ENCODE assay signal across 8 cellular contexts in the genomic region with DNA sequence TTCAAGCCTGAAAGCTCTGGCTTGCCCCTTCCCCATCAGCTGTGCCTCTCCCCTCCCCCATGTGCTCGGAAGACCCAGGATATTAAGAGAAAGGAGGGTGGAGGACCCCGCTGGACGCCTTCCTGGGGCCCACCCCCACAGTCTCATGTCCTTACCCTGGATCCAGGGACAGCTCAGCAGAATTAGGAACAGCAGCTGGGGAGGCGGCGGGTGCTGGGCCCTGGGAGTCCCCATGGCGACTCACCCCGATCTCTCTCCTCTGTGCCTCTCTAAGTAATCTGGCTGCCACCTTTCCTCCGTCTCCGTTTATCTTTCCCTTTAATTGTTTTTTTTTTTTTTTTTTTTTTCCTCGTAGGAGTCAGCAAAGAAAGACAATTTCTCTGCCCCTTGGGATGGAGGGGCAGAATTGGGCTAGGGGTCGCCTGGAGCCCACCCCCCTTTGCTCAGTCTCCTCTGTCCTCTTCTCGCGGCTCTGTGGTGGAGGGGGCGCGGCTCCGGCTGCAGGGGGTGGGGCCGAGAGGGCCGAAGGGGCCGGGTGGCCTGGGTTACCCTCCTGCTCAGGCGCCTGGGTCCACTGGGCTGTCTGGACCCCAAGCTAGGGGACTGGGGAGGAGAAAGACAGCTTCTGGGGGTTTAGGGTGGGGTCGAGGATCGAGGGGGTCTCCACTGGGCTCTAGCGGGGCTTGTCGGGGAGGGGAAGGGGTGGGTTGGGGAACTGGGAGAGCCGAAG. TPM values are rescaled to one million over a fixed set of nuclear protein-coding genes. Genes with fewer than 3 reads are reported as not detected.
A peak's percentile ranks its signal among the peaks of the same experiment; 100 is the strongest.
DNase-seq lines count a peak whose midpoint lies in the region; TF ChIP-seq lines count a peak whose summit lies in the region.

No MANE protein-coding gene starts in this region.

- H3K36me3 ChIP-seq in ectodermal cell (ENCODE audit: control insufficient read depth, insufficient read depth, low read length) (no peaks in the 10 kb centered on the region), prostate gland (no peaks in the 10 kb centered on the region), vagina (no peaks in the 10 kb centered on the region)

- intact Hi-C loops in prostate gland (cut with DNase I), result no loop called here
- intact Hi-C loops in vagina (cut with DNase I), result no loop called here

- H3K27ac ChIP-seq in ectodermal cell (ENCODE audit: insufficient read depth, low read depth, low read length, poor library complexity, severe bottlenecking) (peak overlapping the region; percentile 30), prostate gland (peak overlapping the region; percentile 73 to 77), vagina (no peak overlapping the region)

- peak overlapping the region; percentile 54 for H3K4me3 ChIP-seq in ectodermal cell (ENCODE audit: insufficient read depth, low read depth, low read length)
- peak overlapping the region; percentile 35 to 57 for H3K4me3 ChIP-seq in prostate gland
- H3K4me3 ChIP-seq in vagina, result peak overlapping the region in 1 of 2 donors; percentile 64

- DNase-seq in NCI-H1417 (lab: John Stamatoyannopoulos, UW) (peak; percentile 34 to 79 (median 43)), NCI-H1417 treated with DMSO at 0.1 percent for 48 hours (lab: John Stamatoyannopoulos, UW) (no peak), NCI-H2227 treated with DMSO at 0.1 percent for 48 hours (lab: John Stamatoyannopoulos, UW) (peak; percentile 83), prostate gland (ENCODE audit: low spot score) (no peak), vagina (ENCODE audit: extremely low spot score in 2 of 2) (no peak), OCI-M2 (lab: John Stamatoyannopoulos, UW; ENCODE audit: unreplicated experiment) (no peak)
- no peak for DNase-seq in stimulated activated CD4-positive, alpha-beta T cell treated with anti-CD3 and anti-CD28 coated beads, Interleukin-4, amount 100 ng/mL, for 1 hour

- H3K27me3 ChIP-seq in ectodermal cell (ENCODE audit: control insufficient read depth, insufficient read depth, low read length, poor library complexity, severe bottlenecking) (peaks cover 8% of the 10 kb centered on the region), prostate gland (replicated peaks; ENCODE audit: insufficient read depth) (no peaks in the 10 kb centered on the region), vagina (peaks cover 3% of the 10 kb centered on the region)

- 0% methylated on average over 24 of the region's 25 CpGs for WGBS in ectodermal cell, 2 experiments
- WGBS in prostate gland, result 1% methylated on average over 25 of the region's 25 CpGs

- H3K9me3 ChIP-seq in ectodermal cell (ENCODE audit: control insufficient read depth, low read length) (no peaks in the 10 kb centered on the region), prostate gland (no peaks in the 10 kb centered on the region), vagina (no peaks in the 10 kb centered on the region)

- peaks cover 14% of the 10 kb centered on the region for H3K4me1 ChIP-seq in ectodermal cell (ENCODE audit: control insufficient read depth, insufficient read depth, low read length)
- peaks cover 3% of the 10 kb centered on the region for H3K4me1 ChIP-seq in prostate gland (replicated peaks)
- peaks cover 22% of the 10 kb centered on the region for H3K4me1 ChIP-seq in vagina

- TF ChIP-seq POLR2A in prostate gland (IDR thresholded peaks at IDR 0.05), result no peak
- TF ChIP-seq POLR2A in vagina (IDR thresholded peaks at IDR 0.05), result no peak

- no peak for TF ChIP-seq CTCF in prostate gland (IDR thresholded peaks at IDR 0.05)
- no peak for TF ChIP-seq CTCF in vagina (IDR thresholded peaks at IDR 0.05)

RNA-seq across cellular contexts. Expression of gene SEZ6L2, which starts 0.4 kb away (rescaled TPM):
- polyA plus RNA-seq in ectodermal cell (2013, experiment 1 of 4), result 50.9 TPM
- 53.6 TPM for polyA plus RNA-seq in ectodermal cell (2013, experiment 2 of 4)
- polyA plus RNA-seq in ectodermal cell (2013, experiment 3 of 4), result 36.4 TPM
- polyA plus RNA-seq in ectodermal cell (2013, experiment 4 of 4), result 40.7 TPM
- 10 to 100 TPM; 60.7 to 62.9 TPM for total RNA-seq in prostate gland
- 15.7 TPM for total RNA-seq in vagina

RNA-seq across cellular contexts. Expression of gene ASPHD1, which starts 1.3 kb away (rescaled TPM):
- 5.5 TPM for polyA plus RNA-seq in ectodermal cell (2013, experiment 1 of 4)
- 3.7 TPM for polyA plus RNA-seq in ectodermal cell (2013, experiment 2 of 4)
- polyA plus RNA-seq in ectodermal cell (2013, experiment 3 of 4), result 4.4 TPM
- 3.6 TPM for polyA plus RNA-seq in ectodermal cell (2013, experiment 4 of 4)
- 1 to 10 TPM; 1.2 to 5.1 TPM for total RNA-seq in prostate gland
- total RNA-seq in vagina, result not detected

RNA-seq across cellular contexts. Expression of gene KCTD13, which starts 27.1 kb away (rescaled TPM):
- polyA plus RNA-seq in ectodermal cell (2013, experiment 1 of 4), result 15.4 TPM
- 11.1 TPM for polyA plus RNA-seq in ectodermal cell (2013, experiment 2 of 4)
- 13.2 TPM for polyA plus RNA-seq in ectodermal cell (2013, experiment 3 of 4)
- polyA plus RNA-seq in ectodermal cell (2013, experiment 4 of 4), result 14.0 TPM
- total RNA-seq in prostate gland (100 to 1,000 TPM in 1 of 2 donors, 10 to 100 TPM in 1; 15.9 to 134 TPM), vagina (20.4 TPM)

RNA-seq across cellular contexts. Expression of gene CDIPT, which starts 35.9 kb away (rescaled TPM):
- 63.8 TPM for polyA plus RNA-seq in ectodermal cell (2013, experiment 1 of 4)
- 58.8 TPM for polyA plus RNA-seq in ectodermal cell (2013, experiment 2 of 4)
- polyA plus RNA-seq in ectodermal cell (2013, experiment 3 of 4), result 39.8 TPM
- 46.0 TPM for polyA plus RNA-seq in ectodermal cell (2013, experiment 4 of 4)
- total RNA-seq in prostate gland, result 100 to 1,000 TPM; 121 to 132 TPM
- 89.4 TPM for total RNA-seq in vagina

Comparison
In these comparisons a context has a peak if more than half of its experiments do, and no peak if none do; other contexts are left out.
1. DNase-seq: peak in NCI-H1417 (3 of 3) and NCI-H2227 treated with DMSO at 0.1 percent for 48 hours (single experiment); none in NCI-H1417 treated with DMSO at 0.1 percent for 48 hours (single experiment), prostate gland (single experiment), vagina (0 of 2), OCI-M2 (single experiment) and stimulated activated CD4-positive, alpha-beta T cell treated with anti-CD3 and anti-CD28 coated beads, Interleukin-4, amount 100 ng/mL, for 1 hour (single experiment).